Comparison of ENCODE assay signal across 9 cellular contexts in the genomic region with DNA sequence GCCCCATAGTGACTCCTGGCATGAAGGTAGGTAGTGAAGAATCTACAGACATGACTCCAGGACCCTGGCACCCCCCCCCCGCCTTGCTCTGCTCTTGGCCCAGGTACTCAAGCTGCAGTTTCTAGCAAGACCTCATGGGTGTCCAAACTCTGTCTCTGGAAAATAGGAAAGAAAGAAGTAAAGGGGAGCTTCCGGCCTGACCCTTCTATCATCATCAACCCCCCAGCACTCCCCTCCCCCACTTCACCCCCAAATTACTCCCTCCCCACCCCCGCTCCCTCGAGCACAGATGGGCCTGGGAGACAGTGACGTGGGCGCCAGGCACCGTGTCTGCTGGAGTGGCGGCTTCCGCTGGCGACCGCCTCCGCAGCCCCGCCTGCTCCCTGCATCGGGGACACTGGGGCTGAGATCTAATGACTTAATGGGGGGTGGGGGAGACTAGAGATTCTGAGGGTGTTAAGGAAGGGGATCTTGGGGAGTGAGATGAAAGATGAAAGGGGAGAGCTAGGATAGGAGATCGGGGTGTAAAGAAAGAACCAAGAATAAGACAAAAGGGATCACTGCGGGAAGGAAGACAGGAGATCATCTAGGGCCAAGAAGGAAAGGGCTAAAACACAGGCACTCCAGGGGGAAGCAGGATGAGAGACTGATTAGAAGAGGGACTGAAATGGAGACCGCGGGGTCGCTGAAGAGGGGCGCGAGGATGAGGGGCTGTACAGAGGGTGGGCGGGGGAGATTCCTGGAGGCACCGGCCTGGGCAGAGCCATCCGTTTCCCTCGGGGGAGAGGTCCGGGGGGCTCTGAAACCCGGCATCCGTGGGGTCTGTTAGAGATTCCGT. TPM values are rescaled to one million over a fixed set of nuclear protein-coding genes. Genes with fewer than 3 reads are reported as not detected.
DNase-seq lines count a peak whose midpoint lies in the region; ATAC-seq and TF ChIP-seq lines count a peak whose summit lies in the region.
"Had no signal": no experiment of that assay in that cellular context is flagged by ENCODE, and none has a peak within 500 bp of the region (broad histone marks: within the 10 kb centered on the region; RNA-seq: fewer than 3 reads in every experiment).

No MANE protein-coding gene starts in this region.

- peaks cover 88% of the 10 kb centered on the region for H3K4me1 Mint-ChIP-seq in activated naive CD8-positive, alpha-beta T cell treated with anti-CD3 and anti-CD28 coated beads, Interleukin-2, amount 50 U/mL, for 24 hours

- no peak for TF ChIP-seq CTCF in retinal pigment epithelial cell (conservative IDR thresholded peaks at IDR 0.05; ENCODE audit: low read depth, low read length)

- peak; percentile 68 for DNase-seq in DMS153 (lab: John Stamatoyannopoulos, UW)
- peak; percentile 23 for DNase-seq in NCI-H2029 (lab: John Stamatoyannopoulos, UW)
- peak; percentile 51 for DNase-seq in activated naive CD8-positive, alpha-beta T cell treated with anti-CD3 and anti-CD28 coated beads, Interleukin-2, amount 50 U/mL, for 24 hours
- DNase-seq in hepatic stellate cell (ENCODE audit: low spot score): peak; percentile 27
- DNase-seq in retinal pigment epithelial cell (ENCODE audit: low read depth): no peak
- no peak for DNase-seq in SHP77 treated with DMSO at 0.1 percent for 48 hours (lab: John Stamatoyannopoulos, UW)
- DNase-seq in UCSD-AML1 (lab: John Stamatoyannopoulos, UW; ENCODE audit: unreplicated experiment): no peak

- H3K9me3 Mint-ChIP-seq in activated naive CD8-positive, alpha-beta T cell treated with anti-CD3 and anti-CD28 coated beads, Interleukin-2, amount 50 U/mL, for 24 hours: no peaks in the 10 kb centered on the region

- peak overlapping the region; percentile 43 for H3K4me3 ChIP-seq in retinal pigment epithelial cell (ENCODE audit: low read length)

- no peak for ATAC-seq in activated naive CD8-positive, alpha-beta T cell treated with anti-CD3 and anti-CD28 coated beads, Interleukin-2, amount 50 U/mL, for 24 hours
- no peak for ATAC-seq in esophagus mucosa

- H3K27me3 Mint-ChIP-seq in activated naive CD8-positive, alpha-beta T cell treated with anti-CD3 and anti-CD28 coated beads, Interleukin-2, amount 50 U/mL, for 24 hours: peaks cover 1% of the 10 kb centered on the region

- H3K36me3 Mint-ChIP-seq in activated naive CD8-positive, alpha-beta T cell treated with anti-CD3 and anti-CD28 coated beads, Interleukin-2, amount 50 U/mL, for 24 hours (ENCODE audit: low read depth): peaks cover 7% of the 10 kb centered on the region

- peak overlapping the region; percentile 87 for H3K4me3 Mint-ChIP-seq in activated naive CD8-positive, alpha-beta T cell treated with anti-CD3 and anti-CD28 coated beads, Interleukin-2, amount 50 U/mL, for 24 hours

- H3K27ac Mint-ChIP-seq in activated naive CD8-positive, alpha-beta T cell treated with anti-CD3 and anti-CD28 coated beads, Interleukin-2, amount 50 U/mL, for 24 hours: peak overlapping the region; percentile 94

RNA-seq across cellular contexts. Expression of a gene that starts 1.1 kb away (rescaled TPM):
- 3.4 TPM for total RNA-seq in esophagus mucosa

RNA-seq across cellular contexts. Expression of a gene that starts 30.4 kb away (rescaled TPM):
- total RNA-seq in esophagus mucosa: 0.48 TPM
- total RNA-seq: RPMI7951 had no signal

Comparison
In these comparisons a context has a peak if more than half of its experiments do, and no peak if none do; other contexts are left out.
1. DNase-seq: peak in DMS153 (single experiment), NCI-H2029 (single experiment), activated naive CD8-positive, alpha-beta T cell treated with anti-CD3 and anti-CD28 coated beads, Interleukin-2, amount 50 U/mL, for 24 hours (single experiment) and hepatic stellate cell (single experiment); none in retinal pigment epithelial cell (single experiment), SHP77 treated with DMSO at 0.1 percent for 48 hours (single experiment) and UCSD-AML1 (single experiment).